Comparison of ENCODE assay signal across 12 cellular contexts in genomic region chr4:57103051-57103450, GRCh38. TPM values are rescaled to one million over a fixed set of nuclear protein-coding genes. Genes with fewer than 3 reads are reported as not detected.
A peak's percentile ranks its signal among the peaks of the same experiment; 100 is the strongest.
DNase-seq lines count a peak whose midpoint lies in the region; ATAC-seq and TF ChIP-seq lines count a peak whose summit lies in the region.
"Had no signal": no experiment of that assay in that cellular context is flagged by ENCODE, and none has a peak within 500 bp of the region (broad histone marks: within the 10 kb centered on the region; RNA-seq: fewer than 3 reads in every experiment).

No MANE protein-coding gene starts in this region.

- no peak overlapping the region for H3K4me3 Mint-ChIP-seq in activated CD8-positive, alpha-beta T cell treated with anti-CD3 and anti-CD28 coated beads, Interleukin-2, amount 10 ng/mL, durations not matched to agents 7 days and 5 days
- H3K4me3 Mint-ChIP-seq in activated CD4-positive, alpha-beta T cell treated with anti-CD3 and anti-CD28 coated beads, Interleukin-2, amount 10 ng/mL, durations not matched to agents 24 days and 14 days: no peak overlapping the region
- H3K4me3 Mint-ChIP-seq: activated CD4-positive, alpha-beta T cell treated with anti-CD3 and anti-CD28 coated beads, Interleukin-2, amount 10 ng/mL, durations not matched to agents 7 days and 5 days; neural crest cell had no signal

- H3K9me3 ChIP-seq in Loucy (ENCODE audit: insufficient read depth, low read depth, low read length) (no peaks in the 10 kb centered on the region), suprapubic skin (no peaks in the 10 kb centered on the region)

- POLR2A ChIA-PET in activated CD8-positive, alpha-beta T cell treated with anti-CD3 and anti-CD28 coated beads, Interleukin-2, amount 10 ng/mL, durations not matched to agents 7 days and 5 days (lab: Charles Lee): no interaction called here

- no peak overlapping the region for H3K27ac Mint-ChIP-seq in activated CD8-positive, alpha-beta T cell treated with anti-CD3 and anti-CD28 coated beads, Interleukin-2, amount 10 ng/mL, durations not matched to agents 7 days and 5 days
- no peak overlapping the region for H3K27ac Mint-ChIP-seq in activated CD4-positive, alpha-beta T cell treated with anti-CD3 and anti-CD28 coated beads, Interleukin-2, amount 10 ng/mL, durations not matched to agents 24 days and 14 days
- H3K27ac Mint-ChIP-seq: activated CD4-positive, alpha-beta T cell treated with anti-CD3 and anti-CD28 coated beads, Interleukin-2, amount 10 ng/mL, durations not matched to agents 7 days and 5 days had no signal

- peak overlapping the region; percentile 38 for H3K4me2 ChIP-seq in Loucy (ENCODE audit: low read depth, low read length, poor library complexity, severe bottlenecking)

- CTCF ChIA-PET in activated CD8-positive, alpha-beta T cell treated with anti-CD3 and anti-CD28 coated beads, Interleukin-2, amount 10 ng/mL, durations not matched to agents 7 days and 5 days (lab: Charles Lee): no interaction called here

- no peaks in the 10 kb centered on the region for H3K36me3 Mint-ChIP-seq in activated CD8-positive, alpha-beta T cell treated with anti-CD3 and anti-CD28 coated beads, Interleukin-2, amount 10 ng/mL, durations not matched to agents 7 days and 5 days (ENCODE audit: low read depth)
- no peaks in the 10 kb centered on the region for H3K36me3 Mint-ChIP-seq in activated CD4-positive, alpha-beta T cell treated with anti-CD3 and anti-CD28 coated beads, Interleukin-2, amount 10 ng/mL, durations not matched to agents 24 days and 14 days (ENCODE audit: low read depth)

- H3K4me1 ChIP-seq in Loucy (ENCODE audit: insufficient read depth, low read length, poor library complexity, severe bottlenecking): peaks cover 73% of the 10 kb centered on the region
- peaks cover 54% of the 10 kb centered on the region for H3K4me1 ChIP-seq in suprapubic skin

- no peaks in the 10 kb centered on the region for H3K9me2 ChIP-seq in Loucy (replicated peaks; ENCODE audit: low read depth, low read length)

- H3K27me3 Mint-ChIP-seq in activated CD8-positive, alpha-beta T cell treated with anti-CD3 and anti-CD28 coated beads, Interleukin-2, amount 10 ng/mL, durations not matched to agents 7 days and 5 days (ENCODE audit: low read depth): peaks cover 28% of the 10 kb centered on the region
- peaks cover 35% of the 10 kb centered on the region for H3K27me3 Mint-ChIP-seq in activated CD4-positive, alpha-beta T cell treated with anti-CD3 and anti-CD28 coated beads, Interleukin-2, amount 10 ng/mL, durations not matched to agents 24 days and 14 days

- no peaks in the 10 kb centered on the region for H3K36me3 ChIP-seq in Loucy (ENCODE audit: insufficient read depth, low read length)
- H3K36me3 ChIP-seq in suprapubic skin: no peaks in the 10 kb centered on the region

- no peak overlapping the region for H3K4me3 ChIP-seq in Loucy (ENCODE audit: low read length, poor library complexity, severe bottlenecking)
- H3K4me3 ChIP-seq in suprapubic skin: no peak overlapping the region
- H3K4me3 ChIP-seq: K562 had no signal

- no peak for TF ChIP-seq EP300 in suprapubic skin (IDR thresholded peaks at IDR 0.05)

- H3K27me3 ChIP-seq in Loucy (ENCODE audit: insufficient read depth, low read length, poor library complexity, severe bottlenecking): no peaks in the 10 kb centered on the region
- no peaks in the 10 kb centered on the region for H3K27me3 ChIP-seq in suprapubic skin

- H4K20me1 ChIP-seq in Loucy (ENCODE audit: insufficient read depth, low read length, poor library complexity, severe bottlenecking): peaks cover 27% of the 10 kb centered on the region

- H2AFZ ChIP-seq in Loucy (ENCODE audit: low read length): no peak overlapping the region

- H3K79me2 ChIP-seq in Loucy (ENCODE audit: insufficient read depth, low read length): peaks cover 85% of the 10 kb centered on the region

- H3F3A ChIP-seq in Loucy (ENCODE audit: low read depth): no peaks in the 10 kb centered on the region

- no peaks in the 10 kb centered on the region for H3K9me3 Mint-ChIP-seq in activated CD8-positive, alpha-beta T cell treated with anti-CD3 and anti-CD28 coated beads, Interleukin-2, amount 10 ng/mL, durations not matched to agents 7 days and 5 days (ENCODE audit: insufficient read depth)
- no peaks in the 10 kb centered on the region for H3K9me3 Mint-ChIP-seq in activated CD4-positive, alpha-beta T cell treated with anti-CD3 and anti-CD28 coated beads, Interleukin-2, amount 10 ng/mL, durations not matched to agents 24 days and 14 days
- H3K9me3 Mint-ChIP-seq: activated CD4-positive, alpha-beta T cell treated with anti-CD3 and anti-CD28 coated beads, Interleukin-2, amount 10 ng/mL, durations not matched to agents 7 days and 5 days; neural crest cell had no signal

- H3K4me1 Mint-ChIP-seq in activated CD8-positive, alpha-beta T cell treated with anti-CD3 and anti-CD28 coated beads, Interleukin-2, amount 10 ng/mL, durations not matched to agents 7 days and 5 days (ENCODE audit: low read depth): no peaks in the 10 kb centered on the region
- no peaks in the 10 kb centered on the region for H3K4me1 Mint-ChIP-seq in activated CD4-positive, alpha-beta T cell treated with anti-CD3 and anti-CD28 coated beads, Interleukin-2, amount 10 ng/mL, durations not matched to agents 24 days and 14 days
- H3K4me1 Mint-ChIP-seq: activated CD4-positive, alpha-beta T cell treated with anti-CD3 and anti-CD28 coated beads, Interleukin-2, amount 10 ng/mL, durations not matched to agents 7 days and 5 days had no signal

- H3K27ac ChIP-seq in suprapubic skin: peak overlapping the region; percentile 53

- H3K9ac ChIP-seq in Loucy (ENCODE audit: low read depth, low read length, poor library complexity, severe bottlenecking): no peak overlapping the region

- ATAC-seq in activated CD8-positive, alpha-beta T cell treated with anti-CD3 and anti-CD28 coated beads, Interleukin-2, amount 10 ng/mL, durations not matched to agents 7 days and 5 days: no peak
- ATAC-seq: K562 had no signal

- TF ChIP-seq CTCF in Loucy (conservative IDR thresholded peaks at IDR 0.05; ENCODE audit: low read length) (no peak), suprapubic skin (IDR thresholded peaks at IDR 0.05) (no peak)

- no peak for TF ChIP-seq POLR2A in suprapubic skin (IDR thresholded peaks at IDR 0.05)

- DNase-seq in dermis blood vessel endothelial cell (peak; percentile 63), left kidney (ENCODE audit: low read depth, low spot score) (peak; percentile 37), suprapubic skin (ENCODE audit: low spot score in 2 of 2) (no peak), NCI-H2196 (lab: John Stamatoyannopoulos, UW; ENCODE audit: unreplicated experiment) (no peak)
- no peak for DNase-seq in activated T-cell treated with anti-CD3 and anti-CD28 coated beads, Interleukin-2, amount 50 U/mL, for 48 hours
- no peak for DNase-seq in activated CD8-positive, alpha-beta T cell treated with anti-CD3 and anti-CD28 coated beads, Interleukin-2, amount 10 ng/mL, durations not matched to agents 7 days and 5 days
- no peak for DNase-seq in activated CD4-positive, alpha-beta T cell treated with anti-CD3 and anti-CD28 coated beads, Interleukin-2, amount 10 ng/mL, durations not matched to agents 24 days and 14 days
- DNase-seq: activated CD4-positive, alpha-beta T cell treated with anti-CD3 and anti-CD28 coated beads, Interleukin-2, amount 10 ng/mL, durations not matched to agents 7 days and 5 days; NCI-H2227 treated with DMSO at 0.1 percent for 48 hours had no signal

- 64% methylated on average over 4 of the region's 4 CpGs for WGBS in suprapubic skin

- intact Hi-C loops in activated CD4-positive, alpha-beta T cell treated with anti-CD3 and anti-CD28 coated beads, Interleukin-2, amount 10 ng/mL, durations not matched to agents 24 days and 14 days (cut with micrococcal nuclease): no loop called here

RNA-seq across cellular contexts. Expression of gene IGFBP7, which starts 7.1 kb away (rescaled TPM):
- total RNA-seq in dermis blood vessel endothelial cell (1,318 and 2,129 TPM in 2 replicates), suprapubic skin (100 to 1,000 TPM in 3 of 4 donors, 10 to 100 TPM in 1; 85.3 to 152 (median 125) TPM)
- not detected for total RNA-seq in activated CD8-positive, alpha-beta T cell treated with anti-CD3 and anti-CD28 coated beads, Interleukin-2, amount 10 ng/mL, durations not matched to agents 7 days and 5 days
- total RNA-seq in activated CD4-positive, alpha-beta T cell treated with anti-CD3 and anti-CD28 coated beads, Interleukin-2, amount 10 ng/mL, durations not matched to agents 24 days and 14 days: not detected in 2 replicates

Comparison
In these comparisons a context has a peak if more than half of its experiments do, and no peak if none do; other contexts are left out.
1. DNase-seq: peak in dermis blood vessel endothelial cell (single experiment) and left kidney (single experiment); none in suprapubic skin (0 of 2), activated T-cell treated with anti-CD3 and anti-CD28 coated beads, Interleukin-2, amount 50 U/mL, for 48 hours (0 of 2), activated CD8-positive, alpha-beta T cell treated with anti-CD3 and anti-CD28 coated beads, Interleukin-2, amount 10 ng/mL, durations not matched to agents 7 days and 5 days (single experiment), NCI-H2196 (single experiment) and activated CD4-positive, alpha-beta T cell treated with anti-CD3 and anti-CD28 coated beads, Interleukin-2, amount 10 ng/mL, durations not matched to agents 24 days and 14 days (single experiment).
2. RNA of gene IGFBP7, which starts 7.1 kb away (total RNA-seq): 1,318 to 2,129 TPM in dermis blood vessel endothelial cell and 85.3 to 152 TPM in suprapubic skin; not detected in activated CD8-positive, alpha-beta T cell treated with anti-CD3 and anti-CD28 coated beads, Interleukin-2, amount 10 ng/mL, durations not matched to agents 7 days and 5 days and not detected in activated CD4-positive, alpha-beta T cell treated with anti-CD3 and anti-CD28 coated beads, Interleukin-2, amount 10 ng/mL, durations not matched to agents 24 days and 14 days; every median in the first group is over 10 times any median in the second.